In genomic region chr16:30011505-30012480, GRCh38 we compare ENCODE assay signal across 8 cellular contexts. TPM values are rescaled to one million over a fixed set of nuclear protein-coding genes. Genes with fewer than 3 reads are reported as not detected.
A peak's percentile ranks its signal among the peaks of the same experiment; 100 is the strongest.
DNase-seq lines count a peak whose midpoint lies in the region; ATAC-seq, FAIRE-seq and TF ChIP-seq lines count a peak whose summit lies in the region.

No MANE protein-coding gene starts in this region.

- 0 out of 3 replicates have a peak, but pooled peaks cover 3% of the 10 kb centered on the region for H3K4me1 ChIP-seq in A549
- H3K4me1 ChIP-seq in GM23338 (ENCODE audit: insufficient read depth): peaks cover 11% of the 10 kb centered on the region; the same call in 1 of the 2 replicates

- peaks cover 33% of the 10 kb centered on the region for H3K27me3 ChIP-seq in GM23338 (ENCODE audit: insufficient read depth)

- no peaks in the 10 kb centered on the region for H4K20me1 ChIP-seq in GM23338 (replicated peaks; ENCODE audit: insufficient read depth)

- in situ Hi-C loops in ACHN (cut with HindIII; ENCODE audit: low pct_ligation_motif_present, low pct_unique_long_range_greater_than_20kb, low sequenced_read_pairs): no loop called here

- no peaks in the 10 kb centered on the region for H3K9me2 ChIP-seq in GM23338 (ENCODE audit: insufficient read depth)

- ATAC-seq in A549 (no peak), GM23338 (peak; percentile 38), HG02610 (IDR thresholded peaks at IDR 0.05; ENCODE audit: unreplicated experiment) (no peak)
- no peak for ATAC-seq in activated naive CD8-positive, alpha-beta T cell treated with anti-CD3 and anti-CD28 coated beads, Interleukin-2, amount 50 U/mL, for 24 hours

- POLR2A ChIA-PET in A549 (lab: Yijun Ruan, JAX): no interaction called here

- H3K4me3 Mint-ChIP-seq in GM23338 (peak overlapping the region; percentile 77), mesothelial cell of epicardium (peak overlapping the region; percentile 70)
- H3K4me3 Mint-ChIP-seq in activated naive CD8-positive, alpha-beta T cell treated with anti-CD3 and anti-CD28 coated beads, Interleukin-2, amount 50 U/mL, for 24 hours: peak overlapping the region; percentile 71

- no peak for TF ChIP-seq POLR2A in A549 (IDR thresholded peaks at IDR 0.05; ENCODE audit: low read length)

- H2AFZ ChIP-seq in GM23338: peak overlapping the region; percentile 87

- H3K4me2 ChIP-seq in A549: peak overlapping the region; percentile 91
- H3K4me2 ChIP-seq in GM23338: peak overlapping the region; percentile 87

- H3K36me3 Mint-ChIP-seq in GM23338 (ENCODE audit: low read depth): no peaks in the 10 kb centered on the region
- no peaks in the 10 kb centered on the region for H3K36me3 Mint-ChIP-seq in activated naive CD8-positive, alpha-beta T cell treated with anti-CD3 and anti-CD28 coated beads, Interleukin-2, amount 50 U/mL, for 24 hours (ENCODE audit: low read depth)
- H3K36me3 Mint-ChIP-seq in mesothelial cell of epicardium: no peaks in the 10 kb centered on the region

- DNase-seq in A549 (ENCODE audit: low read depth in 1 of 2, low spot score in 1 of 2) (no peak), GM23338 (ENCODE audit: low spot score) (peak; percentile 68), mesothelial cell of epicardium (ENCODE audit: low spot score in 2 of 2, unreplicated experiment in 2 of 2) (no peak), ACHN (no peak), kidney tubule cell (ENCODE audit: low spot score) (no peak), NCI-H446 (lab: John Stamatoyannopoulos, UW) (no peak)
- no peak for DNase-seq in activated naive CD8-positive, alpha-beta T cell treated with anti-CD3 and anti-CD28 coated beads, Interleukin-2, amount 50 U/mL, for 24 hours

- 79% methylated on average over 39 of the region's 49 CpGs for WGBS in A549 (ENCODE audit: missing lambda C conversion rate)

- H3K4me1 Mint-ChIP-seq in GM23338: peaks cover 23% of the 10 kb centered on the region
- H3K4me1 Mint-ChIP-seq in activated naive CD8-positive, alpha-beta T cell treated with anti-CD3 and anti-CD28 coated beads, Interleukin-2, amount 50 U/mL, for 24 hours: peaks cover 8% of the 10 kb centered on the region
- peaks cover 10% of the 10 kb centered on the region for H3K4me1 Mint-ChIP-seq in mesothelial cell of epicardium

- FAIRE-seq in A549 (lab: Jason Lieb, UNC): no peak

- H3K79me2 ChIP-seq in GM23338 (replicated peaks; ENCODE audit: insufficient read depth): no peaks in the 10 kb centered on the region

- H3K27ac Mint-ChIP-seq in GM23338 (no peak overlapping the region), mesothelial cell of epicardium (no peak overlapping the region)
- peak overlapping the region; percentile 26 for H3K27ac Mint-ChIP-seq in activated naive CD8-positive, alpha-beta T cell treated with anti-CD3 and anti-CD28 coated beads, Interleukin-2, amount 50 U/mL, for 24 hours

- H3K27me3 Mint-ChIP-seq in GM23338 (ENCODE audit: insufficient read depth, low read depth, poor library complexity) (peaks cover 28% of the 10 kb centered on the region), mesothelial cell of epicardium (ENCODE audit: low read depth) (peaks cover 50% of the 10 kb centered on the region)
- peaks cover 21% of the 10 kb centered on the region for H3K27me3 Mint-ChIP-seq in activated naive CD8-positive, alpha-beta T cell treated with anti-CD3 and anti-CD28 coated beads, Interleukin-2, amount 50 U/mL, for 24 hours

- H3K27ac ChIP-seq in A549: peak overlapping the region; percentile 48 to 82; a peak in 5 of 6 replicates
- H3K27ac ChIP-seq in GM23338 (ENCODE audit: low read depth): no peak overlapping the region

- CTCF ChIA-PET in A549 (lab: Yijun Ruan, JAX): interaction anchor here (1.0 to 1.1 kb wide), 3 partner anchors 9 to 155 kb away, joined by 3 to 4 read pairs (median 3); partner anchors contain the start of gene INO80E

- TF ChIP-seq CTCF in A549 (IDR thresholded peaks at IDR 0.05): no peak
- TF ChIP-seq CTCF in GM23338 (conservative IDR thresholded peaks at IDR 0.05; ENCODE audit: low read depth in 2 of 2): no peak
- no peak for TF ChIP-seq CTCF in mesothelial cell of epicardium (IDR thresholded peaks at IDR 0.05; ENCODE audit: unreplicated experiment)

- H3K9me3 Mint-ChIP-seq in GM23338 (peaks cover 2% of the 10 kb centered on the region; the same call in 1 of the 3 replicates), mesothelial cell of epicardium (no peaks in the 10 kb centered on the region)
- no peaks in the 10 kb centered on the region for H3K9me3 Mint-ChIP-seq in activated naive CD8-positive, alpha-beta T cell treated with anti-CD3 and anti-CD28 coated beads, Interleukin-2, amount 50 U/mL, for 24 hours

- no peaks in the 10 kb centered on the region for H3K36me3 ChIP-seq in GM23338 (ENCODE audit: insufficient read depth)

- H3F3A ChIP-seq in GM23338 (replicated peaks; ENCODE audit: low read depth): 0 out of 2 replicates have a peak, but pooled peaks cover 4% of the 10 kb centered on the region

- TF ChIP-seq RAD21 in A549 (conservative IDR thresholded peaks at IDR 0.05 in 1 of 2, IDR thresholded peaks at IDR 0.05 in 1 of 2): no peak

- H3K9me3 ChIP-seq in A549: no peaks in the 10 kb centered on the region

- no peak for TF ChIP-seq EP300 in A549 (IDR thresholded peaks at IDR 0.05)

- H3K4me3 ChIP-seq in A549 (peak overlapping the region; percentile 62), GM23338 (peak overlapping the region; percentile 91)

TF ChIP-seq in A549, 52 proteins besides CTCF, POLR2A, EP300 and RAD21:
- no peak for TF ChIP-seq RFX5 (IDR thresholded peaks at IDR 0.05)

TF ChIP-seq in GM23338, 12 proteins besides CTCF, POLR2A, EP300 and RAD21 (continues in another document):
- TF ChIP-seq ETS1 (IDR thresholded peaks at IDR 0.05): no peak

RNA-seq across cellular contexts. Expression of gene DOC2A, which starts 1.0 kb away (rescaled TPM):
- 2.5 and 3.4 TPM in 2 replicates for polyA plus RNA-seq in A549 (2011; rRNA removed)
- 6.4 and 6.9 TPM in 2 replicates for polyA plus RNA-seq in A549 (2012; cell fraction: cytosol; rRNA removed)
- polyA plus RNA-seq in A549 (2012; cell fraction: nucleus; rRNA removed): 42.3 and 48.7 TPM in 2 replicates
- polyA plus RNA-seq in A549 (2017; fragmentation: RNase III; extraction: RNeasy Plus Mini Kit Qiagen cat#74134 plus additional on column Dnase treatment): 4.6 to 6.7 TPM (median 5.5 TPM) in 3 replicates
- 2.0 and 5.1 TPM in 2 replicates for polyA minus RNA-seq in A549 (2011; rRNA and poly(A)+ RNA removed)
- 7.5 and 10.0 TPM in 2 replicates for total RNA-seq in GM23338 (2014; rRNA removed; shearing (Covaris generic))
- polyA plus RNA-seq in GM23338 (2016; fragmentation: Nextera tagmentation; extraction: Ambion mirVana): 9.8 and 10.4 TPM in 2 replicates
- 5.3 to 6.4 TPM (median 5.7 TPM) in 3 replicates for total RNA-seq in mesothelial cell of epicardium

RNA-seq across cellular contexts. Expression of gene C16orf92, which starts 11.2 kb away (rescaled TPM):
- polyA plus RNA-seq in A549 (2011; rRNA removed) (not detected in 2 replicates), A549 (2017; fragmentation: RNase III; extraction: RNeasy Plus Mini Kit Qiagen cat#74134 plus additional on column Dnase treatment) (not detected in 3 replicates), GM23338 (2016; fragmentation: Nextera tagmentation; extraction: Ambion mirVana) (0.34 and 0.56 TPM in 2 replicates)
- polyA plus RNA-seq in A549 (2012; cell fraction: cytosol; rRNA removed): not detected in 2 replicates
- not detected in 2 replicates for polyA plus RNA-seq in A549 (2012; cell fraction: nucleus; rRNA removed)
- not detected in 2 replicates for polyA minus RNA-seq in A549 (2011; rRNA and poly(A)+ RNA removed)
- not detected in 2 replicates for total RNA-seq in GM23338 (2014; rRNA removed; shearing (Covaris generic))
- total RNA-seq in mesothelial cell of epicardium: not detected in 3 replicates

RNA-seq across cellular contexts. Expression of gene INO80E, which starts 15.8 kb away (rescaled TPM):
- polyA plus RNA-seq in A549 (2011; rRNA removed) (33.1 and 41.3 TPM in 2 replicates), A549 (2017; fragmentation: RNase III; extraction: RNeasy Plus Mini Kit Qiagen cat#74134 plus additional on column Dnase treatment) (85.4 to 94.2 TPM (median 89.0 TPM) in 3 replicates), GM23338 (2016; fragmentation: Nextera tagmentation; extraction: Ambion mirVana) (66.0 and 66.2 TPM in 2 replicates)
- polyA plus RNA-seq in A549 (2012; cell fraction: cytosol; rRNA removed): 42.7 and 42.8 TPM in 2 replicates
- polyA plus RNA-seq in A549 (2012; cell fraction: nucleus; rRNA removed): 37.8 and 46.4 TPM in 2 replicates
- 11.3 and 12.0 TPM in 2 replicates for polyA minus RNA-seq in A549 (2011; rRNA and poly(A)+ RNA removed)
- total RNA-seq in GM23338 (2014; rRNA removed; shearing (Covaris generic)): 71.0 and 92.8 TPM in 2 replicates
- 60.2 to 62.9 TPM (median 62.0 TPM) in 3 replicates for total RNA-seq in mesothelial cell of epicardium

RNA-seq across cellular contexts. Expression of gene HIRIP3, which starts 16.4 kb away (rescaled TPM):
- polyA plus RNA-seq in A549 (2011; rRNA removed) (11.5 and 13.5 TPM in 2 replicates), A549 (2017; fragmentation: RNase III; extraction: RNeasy Plus Mini Kit Qiagen cat#74134 plus additional on column Dnase treatment) (16.7 to 19.5 TPM (median 17.0 TPM) in 3 replicates), GM23338 (2016; fragmentation: Nextera tagmentation; extraction: Ambion mirVana) (18.5 and 19.1 TPM in 2 replicates)
- polyA plus RNA-seq in A549 (2012; cell fraction: cytosol; rRNA removed): 24.3 and 24.9 TPM in 2 replicates
- 17.8 TPM in 2 replicates for polyA plus RNA-seq in A549 (2012; cell fraction: nucleus; rRNA removed)
- 7.3 and 8.4 TPM in 2 replicates for polyA minus RNA-seq in A549 (2011; rRNA and poly(A)+ RNA removed)
- total RNA-seq in GM23338 (2014; rRNA removed; shearing (Covaris generic)): 10.4 and 13.4 TPM in 2 replicates
- 8.6 to 10.9 TPM (median 9.7 TPM) in 3 replicates for total RNA-seq in mesothelial cell of epicardium

RNA-seq across cellular contexts. Expression of gene TLCD3B, which starts 19.3 kb away (rescaled TPM):
- polyA plus RNA-seq in A549 (2011; rRNA removed): 0.16 and 0.30 TPM in 2 replicates
- 0.52 and 0.75 TPM in 2 replicates for polyA plus RNA-seq in A549 (2012; cell fraction: cytosol; rRNA removed)
- polyA plus RNA-seq in A549 (2012; cell fraction: nucleus; rRNA removed): 1.6 and 2.7 TPM in 2 replicates
- 0.35 to 0.71 TPM (median 0.68 TPM) in 3 replicates for polyA plus RNA-seq in A549 (2017; fragmentation: RNase III; extraction: RNeasy Plus Mini Kit Qiagen cat#74134 plus additional on column Dnase treatment)
- polyA minus RNA-seq in A549 (2011; rRNA and poly(A)+ RNA removed): 0.49 TPM in 1 of 2 replicates, not detected in the other
- total RNA-seq in GM23338 (2014; rRNA removed; shearing (Covaris generic)): 28.2 and 37.4 TPM in 2 replicates
- polyA plus RNA-seq in GM23338 (2016; fragmentation: Nextera tagmentation; extraction: Ambion mirVana): 14.2 and 16.3 TPM in 2 replicates
- total RNA-seq in mesothelial cell of epicardium: 0.55 to 1.1 TPM (median 0.72 TPM) in 3 replicates
